12 cellular contexts compared by ENCODE assay signal in genomic region chr12:124188561-124189405, GRCh38.
DNase-seq lines count a peak whose midpoint lies in the region; TF ChIP-seq lines count a peak whose summit lies in the region.
"Had no signal": no experiment of that assay in that cellular context is flagged by ENCODE, and none has a peak within 500 bp of the region (broad histone marks: within the 10 kb centered on the region; RNA-seq: fewer than 3 reads in every experiment).

No MANE protein-coding gene starts in this region.

- H3K4me1 Mint-ChIP-seq in type B pancreatic cell (ENCODE audit: unreplicated experiment): peaks cover 49% of the 10 kb centered on the region
- H3K4me1 Mint-ChIP-seq in activated T-helper 1 cell treated with anti-CD3 and anti-CD28 coated beads, Interleukin-12 subunit alpha, Interleukin-12 subunit beta, Interleukin-2, Interleukin-4 antibody, amounts not matched to agents 30 ng/mL and 10 ng/mL and 1 ng/mL, durations not matched to agents 14 hours and 24 hours and 36 hours (ENCODE audit: low read depth): no peaks in the 10 kb centered on the region

- peak overlapping the region; percentile 87 for H3K27ac Mint-ChIP-seq in type B pancreatic cell
- H3K27ac Mint-ChIP-seq in activated T-helper 1 cell treated with anti-CD3 and anti-CD28 coated beads, Interleukin-12 subunit alpha, Interleukin-12 subunit beta, Interleukin-2, Interleukin-4 antibody, amounts not matched to agents 30 ng/mL and 10 ng/mL and 1 ng/mL, durations not matched to agents 14 hours and 24 hours and 36 hours: no peak overlapping the region

- H3K27me3 ChIP-seq in transverse colon: no peaks in the 10 kb centered on the region
- H3K27me3 ChIP-seq: esophagus squamous epithelium had no signal

- 71 to 92% methylated on average over 6 to 15 of the region's 15 CpGs for WGBS in transverse colon (ENCODE audit: low coverage in 1 of 2), 2 donors

- no peak for TF ChIP-seq EP300 in transverse colon (IDR thresholded peaks at IDR 0.05; ENCODE audit: low read depth)

- intact Hi-C loops in transverse colon (cut with DNase I; ENCODE audit: low total_unique reads): no loop called here
- intact Hi-C loops in activated T-helper 1 cell treated with anti-CD3 and anti-CD28 coated beads, Interleukin-12 subunit alpha, Interleukin-12 subunit beta, Interleukin-2, Interleukin-4 antibody, amounts not matched to agents 30 ng/mL and 10 ng/mL and 1 ng/mL, durations not matched to agents 14 hours and 24 hours and 36 hours (cut with micrococcal nuclease): no loop called here

- H3K9me3 ChIP-seq in transverse colon: no peaks in the 10 kb centered on the region
- H3K9me3 ChIP-seq: esophagus squamous epithelium had no signal

- H3K36me3 Mint-ChIP-seq in type B pancreatic cell: no peaks in the 10 kb centered on the region
- no peaks in the 10 kb centered on the region for H3K36me3 Mint-ChIP-seq in activated T-helper 1 cell treated with anti-CD3 and anti-CD28 coated beads, Interleukin-12 subunit alpha, Interleukin-12 subunit beta, Interleukin-2, Interleukin-4 antibody, amounts not matched to agents 30 ng/mL and 10 ng/mL and 1 ng/mL, durations not matched to agents 14 hours and 24 hours and 36 hours (ENCODE audit: low read depth)

- H3K27me3 Mint-ChIP-seq in type B pancreatic cell: no peaks in the 10 kb centered on the region
- H3K27me3 Mint-ChIP-seq in activated T-helper 1 cell treated with anti-CD3 and anti-CD28 coated beads, Interleukin-12 subunit alpha, Interleukin-12 subunit beta, Interleukin-2, Interleukin-4 antibody, amounts not matched to agents 30 ng/mL and 10 ng/mL and 1 ng/mL, durations not matched to agents 14 hours and 24 hours and 36 hours (ENCODE audit: insufficient read depth): peaks cover 5% of the 10 kb centered on the region

- TF ChIP-seq POLR2A in transverse colon (IDR thresholded peaks at IDR 0.05): no peak

- H3K27ac ChIP-seq in transverse colon: no peak overlapping the region
- H3K27ac ChIP-seq: esophagus squamous epithelium, parathyroid adenoma had no signal

- peaks cover 9% of the 10 kb centered on the region for H3K9me3 Mint-ChIP-seq in type B pancreatic cell
- H3K9me3 Mint-ChIP-seq in activated T-helper 1 cell treated with anti-CD3 and anti-CD28 coated beads, Interleukin-12 subunit alpha, Interleukin-12 subunit beta, Interleukin-2, Interleukin-4 antibody, amounts not matched to agents 30 ng/mL and 10 ng/mL and 1 ng/mL, durations not matched to agents 14 hours and 24 hours and 36 hours: peaks cover 11% of the 10 kb centered on the region

- peak overlapping the region; percentile 23 for H3K4me3 Mint-ChIP-seq in type B pancreatic cell
- no peak overlapping the region for H3K4me3 Mint-ChIP-seq in activated T-helper 1 cell treated with anti-CD3 and anti-CD28 coated beads, Interleukin-12 subunit alpha, Interleukin-12 subunit beta, Interleukin-2, Interleukin-4 antibody, amounts not matched to agents 30 ng/mL and 10 ng/mL and 1 ng/mL, durations not matched to agents 14 hours and 24 hours and 36 hours

- peaks cover 0 to 11% (median 3%) of the 10 kb centered on the region in 4 donors for H3K4me1 ChIP-seq in transverse colon
- H3K4me1 ChIP-seq: parathyroid adenoma had no signal

- H3K36me3 ChIP-seq in transverse colon: no peaks in the 10 kb centered on the region
- H3K36me3 ChIP-seq: esophagus squamous epithelium had no signal

- peak; percentile 20 for DNase-seq in SIG-M5 treated with dmso at 0.1 percent for 504 hours (lab: John Stamatoyannopoulos, UW; ENCODE audit: unreplicated experiment)
- DNase-seq in SIG-M5 (lab: John Stamatoyannopoulos, UW): no peak
- peak; percentile 70 for DNase-seq in T1000 (lab: John Stamatoyannopoulos, UW)
- DNase-seq in kidney tubule cell (ENCODE audit: low spot score): peak; percentile 89
- DNase-seq in type B pancreatic cell (ENCODE audit: extremely low spot score, unreplicated experiment): no peak
- DNase-seq in transverse colon: no peak
- DNase-seq in 8988T: no peak
- no peak for DNase-seq in activated T-helper 1 cell treated with anti-CD3 and anti-CD28 coated beads, Interleukin-12 subunit alpha, Interleukin-12 subunit beta, Interleukin-2, Interleukin-4 antibody, amounts not matched to agents 30 ng/mL and 10 ng/mL and 1 ng/mL, durations not matched to agents 14 hours and 24 hours and 36 hours (ENCODE audit: low spot score)
- DNase-seq: activated T-cell treated with anti-CD3 and anti-CD28 coated beads for 4 hours; esophagus squamous epithelium; stimulated activated naive CD4-positive, alpha-beta T cell had no signal

- in situ Hi-C loops in transverse colon (cut with MboI; ENCODE audit: low pct_ligation_motif_present in 1 of 4, low pct_unique_long_range_greater_than_20kb in 1 of 4, low sequenced_read_pairs in 3 of 4): no loop called here

- no peak overlapping the region for H3K4me3 ChIP-seq in transverse colon
- H3K4me3 ChIP-seq: esophagus squamous epithelium had no signal

- TF ChIP-seq CTCF in type B pancreatic cell (conservative IDR thresholded peaks at IDR 0.05) (no peak), transverse colon (IDR thresholded peaks at IDR 0.05) (no peak)

Comparison
In these comparisons a context has a peak if more than half of its experiments do, and no peak if none do; other contexts are left out.
1. DNase-seq: peak in SIG-M5 treated with dmso at 0.1 percent for 504 hours (single experiment), T1000 (single experiment) and kidney tubule cell (single experiment); none in SIG-M5 (single experiment), type B pancreatic cell (single experiment), transverse colon (single experiment), 8988T (single experiment) and activated T-helper 1 cell treated with anti-CD3 and anti-CD28 coated beads, Interleukin-12 subunit alpha, Interleukin-12 subunit beta, Interleukin-2, Interleukin-4 antibody, amounts not matched to agents 30 ng/mL and 10 ng/mL and 1 ng/mL, durations not matched to agents 14 hours and 24 hours and 36 hours (single experiment).